Comparison of ENCODE assay signal across 17 cellular contexts in genomic region chr2:75655861-75656260, GRCh38.
"Had no signal": no experiment of that assay in that cellular context is flagged by ENCODE, and none has a peak within 500 bp of the region (broad histone marks: within the 10 kb centered on the region; RNA-seq: fewer than 3 reads in every experiment).

No MANE protein-coding gene starts in this region.

- H2AFZ ChIP-seq: neural progenitor cell had no signal

- ATAC-seq: activated CD8-positive, alpha-beta T cell treated with anti-CD3 and anti-CD28 coated beads, Interleukin-2, amount 10 ng/mL, durations not matched to agents 7 days and 5 days; left lobe of liver; naive thymus-derived CD4-positive, alpha-beta T cell; stimulated activated naive CD8-positive, alpha-beta T cell treated with anti-CD3 and anti-CD28 coated beads, Interleukin-15, Interleukin-2, amounts not matched to agents 100 U/mL and 50 U/mL, for 24 hours; upper lobe of right lung had no signal

- H3K4me2 ChIP-seq: neural progenitor cell had no signal

- DNase-seq: activated CD4-positive, alpha-beta T cell treated with anti-CD3 and anti-CD28 coated beads, Interleukin-2, amount 10 ng/mL, durations not matched to agents 7 days and 5 days; activated CD8-positive, alpha-beta T cell treated with anti-CD3 and anti-CD28 coated beads, Interleukin-2, amount 10 ng/mL, durations not matched to agents 7 days and 5 days; central memory CD4-positive, alpha-beta T cell; kidney; naive thymus-derived CD4-positive, alpha-beta T cell; spleen; stimulated activated CD4-positive, alpha-beta T cell treated with anti-CD3 and anti-CD28 coated beads, Interleukin-4, amount 100 ng/mL, for 24 hours; stimulated activated naive CD8-positive, alpha-beta T cell treated with anti-CD3 and anti-CD28 coated beads, Interleukin-15, Interleukin-2, amounts not matched to agents 100 U/mL and 50 U/mL, for 24 hours; upper lobe of right lung had no signal

- H3K9me3 ChIP-seq: upper lobe of right lung had no signal

- H3K4me3 Mint-ChIP-seq: activated CD4-positive, alpha-beta T cell treated with anti-CD3 and anti-CD28 coated beads, Interleukin-2, amount 10 ng/mL, durations not matched to agents 7 days and 5 days; activated CD8-positive, alpha-beta T cell treated with anti-CD3 and anti-CD28 coated beads, Interleukin-2, amount 10 ng/mL, durations not matched to agents 7 days and 5 days; naive thymus-derived CD4-positive, alpha-beta T cell; neural progenitor cell had no signal

- H3K27ac Mint-ChIP-seq: activated CD4-positive, alpha-beta T cell treated with anti-CD3 and anti-CD28 coated beads, Interleukin-2, amount 10 ng/mL, durations not matched to agents 7 days and 5 days; activated CD8-positive, alpha-beta T cell treated with anti-CD3 and anti-CD28 coated beads, Interleukin-2, amount 10 ng/mL, durations not matched to agents 7 days and 5 days; activated naive CD4-positive, alpha-beta T cell treated with anti-CD3 and anti-CD28 coated beads, Interleukin-2, amount 50 U/mL, for 72 hours; neural progenitor cell; progenitor cell of endocrine pancreas had no signal

- H3K27me3 ChIP-seq: ascending aorta, esophagus muscularis mucosa, neural progenitor cell, spleen, upper lobe of right lung had no signal

- H3K27ac ChIP-seq: ascending aorta, coronary artery, esophagus muscularis mucosa, neural progenitor cell, spleen, upper lobe of right lung had no signal

- H3K9ac ChIP-seq: neural progenitor cell had no signal

- H3K4me1 ChIP-seq: ascending aorta, neural progenitor cell, spleen, upper lobe of right lung had no signal

- H3K4me3 ChIP-seq: ascending aorta, coronary artery, esophagus muscularis mucosa, lung, neural progenitor cell, spleen, upper lobe of right lung had no signal

- H3K4me1 Mint-ChIP-seq: neural progenitor cell had no signal
